8 cellular contexts compared by ENCODE assay signal in genomic region chr9:136107155-136107952, GRCh38. TPM values are rescaled to one million over a fixed set of nuclear protein-coding genes. Genes with fewer than 3 reads are reported as not detected.
DNase-seq lines count a peak whose midpoint lies in the region; ATAC-seq and TF ChIP-seq lines count a peak whose summit lies in the region.

No MANE protein-coding gene starts in this region.

- H4K12ac ChIP-seq in trophoblast cell (ENCODE audit: low read depth, low read length): no peak overlapping the region

- peak overlapping the region; percentile 3 for H4K8ac ChIP-seq in trophoblast cell (ENCODE audit: low read depth, low read length)

- peak overlapping the region; percentile 50 for H2BK12ac ChIP-seq in trophoblast cell (ENCODE audit: low read length)

- TF ChIP-seq POLR2A in GM10847 (IDR thresholded peaks at IDR 0.05; ENCODE audit: extremely low read depth, insufficient read length): peak; percentile 38

- H3K9me3 ChIP-seq in trophoblast cell (ENCODE audit: insufficient read depth, low read depth, low read length): peaks cover 1% of the 10 kb centered on the region
- no peaks in the 10 kb centered on the region for H3K9me3 ChIP-seq in MG63

- no peak overlapping the region for H3K4me2 ChIP-seq in trophoblast cell (ENCODE audit: low read length)

- no peak overlapping the region for H3K23ac ChIP-seq in trophoblast cell (ENCODE audit: low read length)

- H3K27me3 ChIP-seq in trophoblast cell (ENCODE audit: insufficient read depth, low read length): no peaks in the 10 kb centered on the region
- H3K27me3 ChIP-seq in MG63: no peaks in the 10 kb centered on the region

- H4K91ac ChIP-seq in trophoblast cell (ENCODE audit: low read depth, low read length): peak overlapping the region; percentile 83

- H3K9ac ChIP-seq in trophoblast cell (ENCODE audit: low read length): no peak overlapping the region

- no peak overlapping the region for H3K27ac ChIP-seq in trophoblast cell (ENCODE audit: low read depth, low read length)

- H3K4me3 Mint-ChIP-seq in activated T-helper 17 cell treated with anti-CD3 and anti-CD28 coated beads, Interleukin-2, amount 50 U/mL, for 72 hours: peak overlapping the region; percentile 82

- H3K79me1 ChIP-seq in trophoblast cell (ENCODE audit: low read length): peaks cover 39% of the 10 kb centered on the region

- H3K4me3 ChIP-seq in trophoblast cell (ENCODE audit: low read depth, low read length) (no peak overlapping the region), MG63 (no peak overlapping the region)

- H2AFZ ChIP-seq in trophoblast cell (ENCODE audit: insufficient read depth, low read length, poor library complexity): no peak overlapping the region

- no peak overlapping the region for H3K18ac ChIP-seq in trophoblast cell (ENCODE audit: low read length)

- no peaks in the 10 kb centered on the region for H3K27me3 Mint-ChIP-seq in activated T-helper 17 cell treated with anti-CD3 and anti-CD28 coated beads, Interleukin-2, amount 50 U/mL, for 72 hours

- peaks cover 10% of the 10 kb centered on the region for H3K4me1 Mint-ChIP-seq in activated T-helper 17 cell treated with anti-CD3 and anti-CD28 coated beads, Interleukin-2, amount 50 U/mL, for 72 hours

- H3K79me2 ChIP-seq in trophoblast cell (ENCODE audit: control insufficient read depth, insufficient read depth, low read length, poor library complexity): peaks cover 2% of the 10 kb centered on the region

- H3K4ac ChIP-seq in trophoblast cell (ENCODE audit: low read depth, low read length): no peak overlapping the region

- peak overlapping the region; percentile 79 for H3K27ac Mint-ChIP-seq in activated T-helper 17 cell treated with anti-CD3 and anti-CD28 coated beads, Interleukin-2, amount 50 U/mL, for 72 hours

- no CpG with 5 or more reads among the region's 29 CpGs for WGBS in trophoblast cell (ENCODE audit: extremely low coverage, insufficient coverage, insufficient read length)

- no peaks in the 10 kb centered on the region for H3K9me3 Mint-ChIP-seq in activated T-helper 17 cell treated with anti-CD3 and anti-CD28 coated beads, Interleukin-2, amount 50 U/mL, for 72 hours

- H2AK5ac ChIP-seq in trophoblast cell (ENCODE audit: low read length): peak overlapping the region; percentile 75

- no peaks in the 10 kb centered on the region for H3K36me3 ChIP-seq in trophoblast cell (ENCODE audit: control insufficient read depth in 1 of 2, insufficient read depth in 2 of 2, low read length in 2 of 2)
- H3K36me3 ChIP-seq in MG63: no peaks in the 10 kb centered on the region

- no peak overlapping the region for H2BK5ac ChIP-seq in trophoblast cell (ENCODE audit: low read depth, low read length, poor library complexity)

- peak; percentile 9 for ATAC-seq in activated T-helper 17 cell treated with anti-CD3 and anti-CD28 coated beads, Interleukin-2, amount 50 U/mL, for 72 hours (replicated peaks)
- no peak for ATAC-seq in GM21529 (IDR thresholded peaks at IDR 0.05; ENCODE audit: unreplicated experiment)
- ATAC-seq in esophagus mucosa: no peak
- no peak for ATAC-seq in GM21381 (IDR thresholded peaks at IDR 0.05; ENCODE audit: unreplicated experiment)

- H3K36me3 Mint-ChIP-seq in activated T-helper 17 cell treated with anti-CD3 and anti-CD28 coated beads, Interleukin-2, amount 50 U/mL, for 72 hours (ENCODE audit: low read depth): peaks cover 6% of the 10 kb centered on the region

- H3K4me1 ChIP-seq in trophoblast cell (ENCODE audit: control insufficient read depth in 1 of 2, insufficient read depth in 2 of 2, low read length in 2 of 2): peaks cover 22 to 23% of the 10 kb centered on the region in 2 experiments

- DNase-seq in NCI-H2029 (lab: John Stamatoyannopoulos, UW): peak; percentile 96
- no peak for DNase-seq in trophoblast cell
- DNase-seq in MG63: no peak

- H2BK120ac ChIP-seq in trophoblast cell (ENCODE audit: insufficient read depth, low read length, poor library complexity): peak overlapping the region; percentile 47

- H3K14ac ChIP-seq in trophoblast cell (ENCODE audit: low read length): peak overlapping the region; percentile 16

RNA-seq across cellular contexts. Expression of gene TMEM250, which starts 11.3 kb away (rescaled TPM):
- 10 to 100 TPM; 28.2 to 37.7 TPM for total RNA-seq in activated T-helper 17 cell treated with anti-CD3 and anti-CD28 coated beads, Interleukin-2, amount 50 U/mL, for 72 hours
- polyA plus RNA-seq in trophoblast cell (2013): 18.2 and 18.3 TPM in 2 replicates
- total RNA-seq in MG63 (2014; rRNA removed; shearing (Covaris generic); ENCODE audit: low replicate concordance): 62.5 and 78.4 TPM in 2 replicates
- total RNA-seq in esophagus mucosa: 32.6 TPM

RNA-seq across cellular contexts. Expression of gene NACC2, which starts 12.3 kb away (rescaled TPM):
- total RNA-seq in activated T-helper 17 cell treated with anti-CD3 and anti-CD28 coated beads, Interleukin-2, amount 50 U/mL, for 72 hours: 1 to 10 TPM; 7.8 to 9.7 TPM
- polyA plus RNA-seq in trophoblast cell (2013): 13.9 and 14.5 TPM in 2 replicates
- total RNA-seq in MG63 (2014; rRNA removed; shearing (Covaris generic); ENCODE audit: low replicate concordance): 13.4 and 22.4 TPM in 2 replicates
- 7.0 TPM for total RNA-seq in esophagus mucosa
